Comparison of ENCODE assay signal across 13 cellular contexts in genomic region chr22:26377170-26377825, GRCh38. TPM values are rescaled to one million over a fixed set of nuclear protein-coding genes. Genes with fewer than 3 reads are reported as not detected.
DNase-seq lines count a peak whose midpoint lies in the region; ATAC-seq and TF ChIP-seq lines count a peak whose summit lies in the region.
"Had no signal": no experiment of that assay in that cellular context is flagged by ENCODE, and none has a peak within 500 bp of the region (broad histone marks: within the 10 kb centered on the region; RNA-seq: fewer than 3 reads in every experiment).

No MANE protein-coding gene starts in this region.

- H3K4me1 Mint-ChIP-seq in activated CD4-positive, alpha-beta T cell treated with anti-CD3 and anti-CD28 coated beads, Interleukin-2, amount 10 ng/mL, durations not matched to agents 24 days and 14 days, result peaks cover 5% of the 10 kb centered on the region
- H3K4me1 Mint-ChIP-seq in chondrocyte (ENCODE audit: low read depth), result peaks cover 14% of the 10 kb centered on the region
- peaks cover 5% of the 10 kb centered on the region for H3K4me1 Mint-ChIP-seq in activated naive CD4-positive, alpha-beta T cell treated with anti-CD3 and anti-CD28 coated beads, Interleukin-2, amount 10 ng/mL, durations not matched to agents 7 days and 5 days

- intact Hi-C loops in activated CD4-positive, alpha-beta T cell treated with anti-CD3 and anti-CD28 coated beads, Interleukin-2, amount 10 ng/mL, durations not matched to agents 24 days and 14 days (cut with micrococcal nuclease), result no loop called here

- H3K36me3 Mint-ChIP-seq in activated CD4-positive, alpha-beta T cell treated with anti-CD3 and anti-CD28 coated beads, Interleukin-2, amount 10 ng/mL, durations not matched to agents 24 days and 14 days (ENCODE audit: low read depth), result no peaks in the 10 kb centered on the region
- H3K36me3 Mint-ChIP-seq in chondrocyte (ENCODE audit: low read depth), result no peaks in the 10 kb centered on the region
- no peaks in the 10 kb centered on the region for H3K36me3 Mint-ChIP-seq in activated naive CD4-positive, alpha-beta T cell treated with anti-CD3 and anti-CD28 coated beads, Interleukin-2, amount 10 ng/mL, durations not matched to agents 7 days and 5 days

- no peak overlapping the region for H3K27ac Mint-ChIP-seq in activated CD4-positive, alpha-beta T cell treated with anti-CD3 and anti-CD28 coated beads, Interleukin-2, amount 10 ng/mL, durations not matched to agents 24 days and 14 days
- no peak overlapping the region for H3K27ac Mint-ChIP-seq in chondrocyte (ENCODE audit: unreplicated experiment)
- no peak overlapping the region for H3K27ac Mint-ChIP-seq in activated naive CD4-positive, alpha-beta T cell treated with anti-CD3 and anti-CD28 coated beads, Interleukin-2, amount 10 ng/mL, durations not matched to agents 7 days and 5 days

- DNase-seq in activated CD4-positive, alpha-beta T cell treated with anti-CD3 and anti-CD28 coated beads, Interleukin-2, amount 10 ng/mL, durations not matched to agents 24 days and 14 days, result peak; percentile 58
- no peak for DNase-seq in activated CD4-positive, alpha-beta T cell treated with anti-CD3 and anti-CD28 coated beads, Interleukin-2, amount 50 U/mL, for 4 hours
- DNase-seq in NOMO-1 (lab: John Stamatoyannopoulos, UW; ENCODE audit: unreplicated experiment in 2 of 2) (peak; percentile 11 to 18), chondrocyte (ENCODE audit: low spot score) (no peak), nucleus accumbens (lab: John Stamatoyannopoulos, UW) (peak in 31 of 56 donors; percentile 2 to 75 (median 29)), NCI-H1694 treated with DMSO at 0.1 percent for 48 hours (lab: John Stamatoyannopoulos, UW) (no peak)
- no peak for DNase-seq in activated naive CD4-positive, alpha-beta T cell treated with anti-CD3 and anti-CD28 coated beads, Interleukin-2, amount 10 ng/mL, durations not matched to agents 7 days and 5 days
- DNase-seq: central memory CD4-positive, alpha-beta T cell; esophagus squamous epithelium; KG1; naive thymus-derived CD8-positive, alpha-beta T cell had no signal

- ATAC-seq in GM21360 (IDR thresholded peaks at IDR 0.05; ENCODE audit: unreplicated experiment), result no peak
- ATAC-seq: activated CD4-positive, CD25-positive, alpha-beta regulatory T cell treated with anti-CD3 and anti-CD28 coated beads, Interleukin-2, amount 50 U/mL, for 24 hours had no signal

- CTCF ChIA-PET in activated naive CD4-positive, alpha-beta T cell treated with anti-CD3 and anti-CD28 coated beads, Interleukin-2, amount 10 ng/mL, durations not matched to agents 7 days and 5 days (lab: Charles Lee), result interaction anchor here (0.6 to 1.8 kb wide), 4 partner anchors 11 to 85 kb away, joined by 3 to 11 read pairs (median 4); no protein-coding TSS in a partner anchor

- H3K27me3 Mint-ChIP-seq in activated CD4-positive, alpha-beta T cell treated with anti-CD3 and anti-CD28 coated beads, Interleukin-2, amount 10 ng/mL, durations not matched to agents 24 days and 14 days, result peaks cover 37% of the 10 kb centered on the region
- H3K27me3 Mint-ChIP-seq in chondrocyte (ENCODE audit: low read depth), result peaks cover 54% of the 10 kb centered on the region
- peaks cover 64% of the 10 kb centered on the region for H3K27me3 Mint-ChIP-seq in activated naive CD4-positive, alpha-beta T cell treated with anti-CD3 and anti-CD28 coated beads, Interleukin-2, amount 10 ng/mL, durations not matched to agents 7 days and 5 days

- H3K4me3 Mint-ChIP-seq in activated CD4-positive, alpha-beta T cell treated with anti-CD3 and anti-CD28 coated beads, Interleukin-2, amount 10 ng/mL, durations not matched to agents 24 days and 14 days, result peak overlapping the region; percentile 2
- peak overlapping the region; percentile 27 for H3K4me3 Mint-ChIP-seq in chondrocyte (ENCODE audit: unreplicated experiment)
- H3K4me3 Mint-ChIP-seq in activated naive CD4-positive, alpha-beta T cell treated with anti-CD3 and anti-CD28 coated beads, Interleukin-2, amount 10 ng/mL, durations not matched to agents 7 days and 5 days, result no peak overlapping the region

- H3K9me3 Mint-ChIP-seq in activated CD4-positive, alpha-beta T cell treated with anti-CD3 and anti-CD28 coated beads, Interleukin-2, amount 10 ng/mL, durations not matched to agents 24 days and 14 days, result no peaks in the 10 kb centered on the region
- H3K9me3 Mint-ChIP-seq in chondrocyte (ENCODE audit: low read depth), result peaks cover 7% of the 10 kb centered on the region
- no peaks in the 10 kb centered on the region for H3K9me3 Mint-ChIP-seq in activated naive CD4-positive, alpha-beta T cell treated with anti-CD3 and anti-CD28 coated beads, Interleukin-2, amount 10 ng/mL, durations not matched to agents 7 days and 5 days

- TF ChIP-seq CTCF in chondrocyte (IDR thresholded peaks at IDR 0.05), result peak; percentile 45

RNA-seq across cellular contexts. Expression of gene ASPHD2, which starts 51.8 kb away (rescaled TPM):
- total RNA-seq in activated CD4-positive, alpha-beta T cell treated with anti-CD3 and anti-CD28 coated beads, Interleukin-2, amount 10 ng/mL, durations not matched to agents 24 days and 14 days, result 19.4 and 20.7 TPM in 2 replicates
- total RNA-seq in chondrocyte, result 5.5 to 6.9 TPM (median 6.8 TPM) in 3 replicates

Comparison
In these comparisons a context has a peak if more than half of its experiments do, and no peak if none do; other contexts are left out.
1. DNase-seq: peak in activated CD4-positive, alpha-beta T cell treated with anti-CD3 and anti-CD28 coated beads, Interleukin-2, amount 10 ng/mL, durations not matched to agents 24 days and 14 days (single experiment), NOMO-1 (2 of 2) and nucleus accumbens (31 of 56); none in activated CD4-positive, alpha-beta T cell treated with anti-CD3 and anti-CD28 coated beads, Interleukin-2, amount 50 U/mL, for 4 hours (0 of 2), chondrocyte (single experiment), NCI-H1694 treated with DMSO at 0.1 percent for 48 hours (single experiment) and activated naive CD4-positive, alpha-beta T cell treated with anti-CD3 and anti-CD28 coated beads, Interleukin-2, amount 10 ng/mL, durations not matched to agents 7 days and 5 days (single experiment).